ENCODE assay signal across 1 cellular context in the genomic region with DNA sequence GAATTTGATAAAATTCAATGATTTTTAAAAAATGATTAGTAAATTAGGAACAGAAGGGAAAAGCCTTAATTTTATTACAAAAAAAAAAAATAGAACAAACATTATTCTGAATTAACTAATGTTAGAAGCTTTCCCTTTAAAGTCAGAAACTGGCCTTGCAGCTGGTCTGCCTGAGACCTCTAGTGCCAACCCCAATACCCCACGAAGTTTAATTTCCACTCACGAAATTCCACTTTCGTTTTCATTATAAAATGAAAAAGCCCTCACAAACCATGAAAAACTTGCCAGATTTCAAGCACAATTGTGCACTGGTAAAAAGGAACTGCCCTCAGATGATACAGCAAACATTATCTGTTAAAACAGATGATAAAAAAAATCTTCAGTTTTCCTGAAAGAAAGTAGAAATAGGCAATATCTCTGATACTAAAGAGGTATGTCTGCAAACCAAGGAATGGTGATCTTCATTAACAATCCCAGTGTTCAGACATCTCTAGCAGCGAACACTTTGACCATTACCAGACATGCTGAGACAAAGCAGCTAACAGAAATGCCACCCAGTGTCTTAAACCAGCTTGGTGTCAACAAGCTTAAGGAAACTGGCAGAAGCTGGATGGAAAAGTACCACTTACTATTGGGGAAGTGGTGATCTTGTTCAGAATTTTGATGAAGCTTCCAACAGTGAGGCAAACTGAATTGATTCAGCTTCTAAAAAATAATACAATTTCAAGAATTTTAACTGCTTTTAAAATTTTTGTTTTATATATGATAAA.
TF ChIP-seq lines count a peak whose summit lies in the region.

No MANE protein-coding gene starts in this region.

TF ChIP-seq in GM12878, 131 proteins besides CTCF, POLR2A, EP300 and RAD21 (continued from another document):
- TF ChIP-seq, protein P1, sequence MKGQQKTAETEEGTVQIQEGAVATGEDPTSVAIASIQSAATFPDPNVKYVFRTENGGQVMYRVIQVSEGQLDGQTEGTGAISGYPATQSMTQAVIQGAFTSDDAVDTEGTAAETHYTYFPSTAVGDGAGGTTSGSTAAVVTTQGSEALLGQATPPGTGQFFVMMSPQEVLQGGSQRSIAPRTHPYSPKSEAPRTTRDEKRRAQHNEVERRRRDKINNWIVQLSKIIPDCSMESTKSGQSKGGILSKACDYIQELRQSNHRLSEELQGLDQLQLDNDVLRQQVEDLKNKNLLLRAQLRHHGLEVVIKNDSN (IDR thresholded peaks at IDR 0.05; ENCODE audit: borderline replicate concordance, extremely low read length, insufficient read depth, low read depth, low read length) = no peak
- no peak for TF ChIP-seq ZNF592 (IDR thresholded peaks at IDR 0.05)
